8 cellular contexts compared by ENCODE assay signal in the genomic region with DNA sequence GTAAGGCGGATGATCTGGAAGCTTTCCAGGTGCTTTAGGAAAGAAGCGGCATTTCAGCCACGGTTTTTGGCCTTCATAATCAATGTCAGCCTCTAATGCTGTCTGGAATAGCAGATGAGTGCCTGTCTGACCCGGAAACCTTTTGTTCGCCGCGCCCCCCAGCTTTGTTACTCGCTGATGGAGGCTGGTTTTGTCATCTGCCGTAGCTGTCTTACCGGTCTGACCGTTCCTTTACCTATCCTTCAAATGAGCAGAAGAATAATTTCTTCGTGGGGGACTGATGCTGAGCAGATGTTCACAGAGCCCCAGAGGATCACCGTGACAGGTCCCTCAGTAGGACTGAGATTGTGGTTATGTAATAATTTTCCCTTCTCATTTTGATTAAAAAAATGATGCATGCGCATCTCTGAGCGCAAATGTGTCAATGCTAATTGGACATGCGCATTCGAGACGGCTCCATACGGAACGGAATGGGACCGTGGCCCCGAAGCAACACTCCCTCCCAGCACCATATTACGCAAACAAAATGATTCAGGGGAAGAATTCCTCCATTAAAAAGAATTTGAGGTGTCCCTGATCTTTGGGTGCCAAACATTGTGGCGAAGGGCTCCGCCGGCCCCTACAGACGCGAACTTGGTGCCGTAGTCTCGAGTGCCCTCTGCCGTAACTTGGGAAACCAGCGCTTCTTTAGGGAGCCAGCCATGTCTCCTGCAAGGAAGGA. TPM values are rescaled to one million over a fixed set of nuclear protein-coding genes. Genes with fewer than 3 reads are reported as not detected.
DNase-seq lines count a peak whose midpoint lies in the region; ATAC-seq and TF ChIP-seq lines count a peak whose summit lies in the region.

No MANE protein-coding gene starts in this region.

- H3K4me1 ChIP-seq in breast epithelium (no peaks in the 10 kb centered on the region), skeletal muscle satellite cell (ENCODE audit: control insufficient read depth, insufficient read depth, low read length) (peaks cover 6% of the 10 kb centered on the region)

- no peak for TF ChIP-seq POLR2A in breast epithelium (IDR thresholded peaks at IDR 0.05)

- no peaks in the 10 kb centered on the region for H3K36me3 ChIP-seq in breast epithelium
- no peaks in the 10 kb centered on the region for H3K36me3 ChIP-seq in skeletal muscle satellite cell (ENCODE audit: insufficient read depth, low read length)

- ATAC-seq in GM18868 (IDR thresholded peaks at IDR 0.05; ENCODE audit: unreplicated experiment) = no peak

- peak; percentile 35 for DNase-seq in AG08395 (ENCODE audit: low spot score)
- peak; percentile 52 for DNase-seq in NCI-H460 (ENCODE audit: extremely low read depth, low read depth)
- DNase-seq in breast epithelium (ENCODE audit: low spot score in 2 of 2) = no peak
- DNase-seq in inferior parietal cortex (ENCODE audit: extremely low spot score) = peak; percentile 58
- no peak for DNase-seq in GOT3 (lab: John Stamatoyannopoulos, UW)

- H3K27me3 ChIP-seq in breast epithelium = peaks cover 0 to 22% of the 10 kb centered on the region in 2 donors
- peaks cover 48% of the 10 kb centered on the region for H3K27me3 ChIP-seq in skeletal muscle satellite cell (ENCODE audit: control insufficient read depth, insufficient read depth, low read length)

- no peaks in the 10 kb centered on the region for H3K9me3 ChIP-seq in breast epithelium
- no peaks in the 10 kb centered on the region for H3K9me3 ChIP-seq in skeletal muscle satellite cell (replicated peaks; ENCODE audit: low read length)

- TF ChIP-seq CTCF in GM12872 (IDR thresholded peaks at IDR 0.05; ENCODE audit: insufficient read depth, low read depth, low read length) = peak; percentile 56
- TF ChIP-seq CTCF in breast epithelium (IDR thresholded peaks at IDR 0.05) = peak in 1 of 3 donors; percentile 25

- peak overlapping the region; percentile 87 for H3K4me2 ChIP-seq in skeletal muscle satellite cell (ENCODE audit: low read length)

- intact Hi-C loops in breast epithelium (cut with DNase I; ENCODE audit: low total_unique reads) = no loop called here

- H3K4me3 ChIP-seq in breast epithelium = peak overlapping the region; percentile 20 to 60 (median 38)
- H3K4me3 ChIP-seq in skeletal muscle satellite cell (ENCODE audit: low read length) = peak overlapping the region; percentile 70

- H3K27ac ChIP-seq in breast epithelium = no peak overlapping the region

- H3K9ac ChIP-seq in skeletal muscle satellite cell (ENCODE audit: low read depth, low read length) = peak overlapping the region; percentile 60

RNA-seq across cellular contexts. Expression of a gene that starts 27.6 kb away (rescaled TPM):
- not detected in 2 replicates for total RNA-seq in NCI-H460 (2014; rRNA removed; shearing (Covaris generic))
- polyA plus RNA-seq in NCI-H460 (2014; cell fraction: nucleus; rRNA removed) = not detected in 2 replicates
- not detected for total RNA-seq in breast epithelium
- not detected in 2 replicates for total RNA-seq in skeletal muscle satellite cell (2012; rRNA removed)

RNA-seq across cellular contexts. Expression of a gene that starts 51.0 kb away (rescaled TPM):
- total RNA-seq in NCI-H460 (2014; rRNA removed; shearing (Covaris generic)) = 3,204 and 3,332 TPM in 2 replicates
- polyA plus RNA-seq in NCI-H460 (2014; cell fraction: nucleus; rRNA removed) = 1,645 and 1,716 TPM in 2 replicates
- total RNA-seq in breast epithelium = 100 to 1,000 TPM; 582 to 739 (median 669) TPM
- 1,783 and 1,852 TPM in 2 replicates for total RNA-seq in skeletal muscle satellite cell (2012; rRNA removed)

Comparison
In these comparisons a context has a peak if more than half of its experiments do, and no peak if none do; other contexts are left out.
1. DNase-seq: peak in AG08395 (single experiment), NCI-H460 (single experiment) and inferior parietal cortex (single experiment); none in breast epithelium (0 of 2) and GOT3 (single experiment).